ENCODE assay signal across 8 cellular contexts in genomic region chr12:55716582-55717396, GRCh38. TPM values are rescaled to one million over a fixed set of nuclear protein-coding genes. Genes with fewer than 3 reads are reported as not detected.
DNase-seq lines count a peak whose midpoint lies in the region; ATAC-seq and TF ChIP-seq lines count a peak whose summit lies in the region.

No MANE protein-coding gene starts in this region.

- H3K4me1 ChIP-seq in ES-I3 (ENCODE audit: insufficient read depth, low read length) (peaks cover 34% of the 10 kb centered on the region), HUES48 (ENCODE audit: control insufficient read depth, insufficient read depth, low read length) (peaks cover 21% of the 10 kb centered on the region), tibial artery (peaks cover 5 to 91% (median 81%) of the 10 kb centered on the region in 4 donors)

- H3K27me3 ChIP-seq in HUES48 (ENCODE audit: control insufficient read depth, insufficient read depth, low read length) (peaks cover 8% of the 10 kb centered on the region), kidney epithelial cell (ENCODE audit: control insufficient read depth, insufficient read depth, low read length) (no peaks in the 10 kb centered on the region), tibial artery (no peaks in the 10 kb centered on the region)

- H3K27ac Mint-ChIP-seq in activated naive CD8-positive, alpha-beta T cell = peak overlapping the region; percentile 84

- no peaks in the 10 kb centered on the region for H3K9me3 Mint-ChIP-seq in activated naive CD8-positive, alpha-beta T cell (ENCODE audit: low read depth)

- H3K27ac ChIP-seq in HUES48 (ENCODE audit: low read depth, low read length) (peak overlapping the region; percentile 99), tibial artery (peak overlapping the region; percentile 96 to 98)

- H3K9me3 ChIP-seq in ES-I3 (ENCODE audit: control insufficient read depth, insufficient read depth, low read length) (no peaks in the 10 kb centered on the region), HUES48 (ENCODE audit: control insufficient read depth, insufficient read depth, low read length) (no peaks in the 10 kb centered on the region), tibial artery (no peaks in the 10 kb centered on the region)

- DNase-seq in kidney epithelial cell (ENCODE audit: low read depth) (no peak), tibial artery (no peak), 8988T (no peak)
- no peak for DNase-seq in stimulated activated CD8-positive, alpha-beta memory T cell treated with anti-CD3 and anti-CD28 coated beads, Interleukin-4, amount 100 ng/mL, for 48 hours

- H3K36me3 ChIP-seq in ES-I3 (ENCODE audit: insufficient read depth, low read length) (no peaks in the 10 kb centered on the region), HUES48 (ENCODE audit: control insufficient read depth, insufficient read depth, low read length) (no peaks in the 10 kb centered on the region), kidney epithelial cell (ENCODE audit: control insufficient read depth, insufficient read depth, low read length) (no peaks in the 10 kb centered on the region), tibial artery (no peaks in the 10 kb centered on the region)

- no peak for ATAC-seq in HG02840 (IDR thresholded peaks at IDR 0.05; ENCODE audit: low FRiP score, unreplicated experiment)

- H3K4me1 Mint-ChIP-seq in activated naive CD8-positive, alpha-beta T cell (ENCODE audit: low read depth) = peaks cover 31% of the 10 kb centered on the region

- H3K4me3 Mint-ChIP-seq in activated naive CD8-positive, alpha-beta T cell = peak overlapping the region; percentile 89

- H3K27me3 Mint-ChIP-seq in activated naive CD8-positive, alpha-beta T cell = no peaks in the 10 kb centered on the region

- intact Hi-C loops in tibial artery (cut with DNase I; ENCODE audit: low total_unique reads) = no loop called here

- peak overlapping the region; percentile 94 for H3K4me3 ChIP-seq in HUES48 (ENCODE audit: low read depth, low read length)
- peak overlapping the region; percentile 61 for H3K4me3 ChIP-seq in kidney epithelial cell (ENCODE audit: low read depth, low read length)
- peak overlapping the region; percentile 62 to 63 for H3K4me3 ChIP-seq in tibial artery

- TF ChIP-seq CTCF in kidney epithelial cell (IDR thresholded peaks at IDR 0.05; ENCODE audit: insufficient read depth, low read length, poor library complexity, severe bottlenecking) (no peak), tibial artery (IDR thresholded peaks at IDR 0.05) (no peak)

- no peaks in the 10 kb centered on the region for H3K36me3 Mint-ChIP-seq in activated naive CD8-positive, alpha-beta T cell

- H3K9ac ChIP-seq in ES-I3 (ENCODE audit: low read depth, low read length) (peak overlapping the region; percentile 86), HUES48 (ENCODE audit: low read depth, low read length) (no peak overlapping the region; the same call in 1 of the 2 replicates)

RNA-seq across cellular contexts. Expression of gene BLOC1S1, which starts 0.9 kb away (rescaled TPM):
- total RNA-seq in kidney epithelial cell = 109 and 131 TPM in 2 replicates

RNA-seq across cellular contexts. Expression of gene RDH5, which starts 3.4 kb away (rescaled TPM):
- 3.6 and 4.7 TPM in 2 replicates for total RNA-seq in kidney epithelial cell

RNA-seq across cellular contexts. Expression of gene ITGA7, which starts 9.1 kb away (rescaled TPM):
- 2.0 and 6.4 TPM in 2 replicates for total RNA-seq in kidney epithelial cell

RNA-seq across cellular contexts. Expression of gene CD63, which starts 12.0 kb away (rescaled TPM):
- 1,013 and 1,149 TPM in 2 replicates for total RNA-seq in kidney epithelial cell

RNA-seq across cellular contexts. Expression of gene GDF11, which starts 26.1 kb away (rescaled TPM):
- 5.4 and 10.7 TPM in 2 replicates for total RNA-seq in kidney epithelial cell
